8 cellular contexts compared by ENCODE assay signal in genomic region chr14:77052281-77053044, GRCh38. TPM values are rescaled to one million over a fixed set of nuclear protein-coding genes. Genes with fewer than 3 reads are reported as not detected.
A peak's percentile ranks its signal among the peaks of the same experiment; 100 is the strongest.
DNase-seq lines count a peak whose midpoint lies in the region; ATAC-seq, FAIRE-seq and TF ChIP-seq lines count a peak whose summit lies in the region.

No MANE protein-coding gene starts in this region.

- H3K9me3 ChIP-seq in mammary epithelial cell (replicated peaks; ENCODE audit: insufficient read depth, low read length) = no peaks in the 10 kb centered on the region
- no peaks in the 10 kb centered on the region for H3K9me3 ChIP-seq in mucosa of rectum (ENCODE audit: control insufficient read depth in 2 of 2, low read length in 2 of 2)
- no peaks in the 10 kb centered on the region for H3K9me3 ChIP-seq in suprapubic skin
- no peaks in the 10 kb centered on the region for H3K9me3 ChIP-seq in kidney (ENCODE audit: control insufficient read depth in 1 of 2, low read length in 2 of 2)
- H3K9me3 ChIP-seq in CD8-positive, alpha-beta memory T cell (ENCODE audit: low read length) = no peaks in the 10 kb centered on the region

- H3K9me3 Mint-ChIP-seq in CD8-positive, alpha-beta memory T cell = no peaks in the 10 kb centered on the region

- no peak for TF ChIP-seq POLR2A in suprapubic skin (IDR thresholded peaks at IDR 0.05)

- CTCF ChIA-PET in mammary epithelial cell (lab: Charles Lee; ENCODE audit: low non-redundant PET) = interaction anchor here (0.5 to 0.6 kb wide), 2 partner anchors 22 to 24 kb away, joined by 3 to 5 read pairs; no protein-coding TSS in a partner anchor
- CTCF ChIA-PET in CD8-positive, alpha-beta memory T cell (lab: Charles Lee) = interaction anchor here (0.7 to 10.7 kb wide), 20 partner anchors 8 to 179 kb away, joined by 3 to 136 read pairs (median 6); partner anchors contain the start of gene IRF2BPL

- H4K20me1 ChIP-seq in mammary epithelial cell (ENCODE audit: insufficient read depth, low read length) = no peaks in the 10 kb centered on the region

- no peaks in the 10 kb centered on the region for H3K79me2 ChIP-seq in mammary epithelial cell (ENCODE audit: insufficient read depth, low read length)

- H3K27ac ChIP-seq in mammary epithelial cell (ENCODE audit: insufficient read depth, low read depth, low read length) = no peak overlapping the region
- H3K27ac ChIP-seq in mucosa of rectum (ENCODE audit: low read depth in 2 of 2, low read length in 2 of 2) = peak overlapping the region; percentile 19 to 32
- peak overlapping the region; percentile 75 for H3K27ac ChIP-seq in suprapubic skin
- no peak overlapping the region for H3K27ac ChIP-seq in kidney (ENCODE audit: low read depth in 2 of 2, low read length in 2 of 2)
- no peak overlapping the region for H3K27ac ChIP-seq in CD8-positive, alpha-beta memory T cell (ENCODE audit: low read depth, low read length)

- H3K36me3 Mint-ChIP-seq in CD8-positive, alpha-beta memory T cell = no peaks in the 10 kb centered on the region

- DNase-seq in NCI-H2107 treated with DMSO at 0.1 percent for 48 hours (lab: John Stamatoyannopoulos, UW; ENCODE audit: unreplicated experiment) (peak; percentile 77), NCI-H2107 (lab: John Stamatoyannopoulos, UW) (no peak), mammary epithelial cell (no peak), suprapubic skin (ENCODE audit: low spot score in 2 of 2) (no peak), kidney (no peak)
- no peak for DNase-seq in CD8-positive, alpha-beta memory T cell

- intact Hi-C loops in mammary epithelial cell (cut with micrococcal nuclease) (loop anchor here (1.0 kb wide), 6 partner anchors 19 to 176 kb away; partner anchors contain the start of gene IRF2BPL), kidney (cut with DNase I) (loop anchor here (5.0 kb wide), 1 partner anchor 140 kb away; no protein-coding TSS in a partner anchor)

- dilution Hi-C loops in mammary epithelial cell (cut with HindIII; ENCODE audit: low sequenced_read_pairs) = loop anchor here (10.0 kb wide), 1 partner anchor 168 kb away; no protein-coding TSS in a partner anchor

- no peaks in the 10 kb centered on the region for H3K27me3 ChIP-seq in mammary epithelial cell (ENCODE audit: insufficient read depth, low read length)
- H3K27me3 ChIP-seq in mucosa of rectum (ENCODE audit: control insufficient read depth in 2 of 2, insufficient read depth in 2 of 2, low read length in 2 of 2) = no peaks in the 10 kb centered on the region
- no peaks in the 10 kb centered on the region for H3K27me3 ChIP-seq in suprapubic skin
- H3K27me3 ChIP-seq in CD8-positive, alpha-beta memory T cell (ENCODE audit: insufficient read depth, low read length, poor library complexity, severe bottlenecking) = no peaks in the 10 kb centered on the region

- H3K4me1 ChIP-seq in mammary epithelial cell (ENCODE audit: insufficient read depth, low read length) (peaks cover 14% of the 10 kb centered on the region), mucosa of rectum (ENCODE audit: control insufficient read depth in 2 of 2, insufficient read depth in 2 of 2, low read length in 2 of 2) (peaks cover 5 to 13% of the 10 kb centered on the region in 2 donors), suprapubic skin (peaks cover 34% of the 10 kb centered on the region), kidney (ENCODE audit: control insufficient read depth in 1 of 2, insufficient read depth in 1 of 2, low read depth in 1 of 2, low read length in 2 of 2) (peaks cover 0 to 3% of the 10 kb centered on the region in 2 donors)
- H3K4me1 ChIP-seq in CD8-positive, alpha-beta memory T cell (ENCODE audit: insufficient read depth, low read length) = peaks cover 9% of the 10 kb centered on the region

- H3K27ac Mint-ChIP-seq in CD8-positive, alpha-beta memory T cell = peak overlapping the region in 2 of 8 donors; percentile 56 to 76

- POLR2A ChIA-PET in CD8-positive, alpha-beta memory T cell (lab: Charles Lee) = no interaction called here

- peak overlapping the region; percentile 51 for H2AFZ ChIP-seq in mammary epithelial cell (ENCODE audit: low read depth, low read length)

- no peak for TF ChIP-seq EP300 in suprapubic skin (IDR thresholded peaks at IDR 0.05)

- in situ Hi-C loops in mammary epithelial cell (cut with MboI; ENCODE audit: low sequenced_read_pairs in 2 of 2) = no loop called here

- no peak overlapping the region for H3K4me3 ChIP-seq in mammary epithelial cell (replicated peaks in 1 of 3; ENCODE audit: insufficient read depth in 1 of 3, low read depth in 2 of 3, low read length in 3 of 3)
- no peak overlapping the region for H3K4me3 ChIP-seq in mucosa of rectum (ENCODE audit: low read length in 2 of 2)
- no peak overlapping the region for H3K4me3 ChIP-seq in suprapubic skin
- H3K4me3 ChIP-seq in kidney (ENCODE audit: low read length in 2 of 2) = no peak overlapping the region
- no peak overlapping the region for H3K4me3 ChIP-seq in CD8-positive, alpha-beta memory T cell (ENCODE audit: low read length)

- WGBS in mammary epithelial cell (ENCODE audit: low coverage, missing lambda C conversion rate) = 49% methylated on average over 7 of the region's 8 CpGs
- 53% methylated on average over 6 of the region's 8 CpGs for WGBS in suprapubic skin

- no peak overlapping the region for H3K4me3 Mint-ChIP-seq in CD8-positive, alpha-beta memory T cell

- no peak for ATAC-seq in HG03135 (IDR thresholded peaks at IDR 0.05; ENCODE audit: unreplicated experiment)

- peaks cover 4 to 17% (median 15%) of the 10 kb centered on the region in 3 donors for H3K4me1 Mint-ChIP-seq in CD8-positive, alpha-beta memory T cell

- no peak overlapping the region for H3K9ac ChIP-seq in mammary epithelial cell (ENCODE audit: insufficient read depth, low read length)
- peak overlapping the region; percentile 0 to 9 for H3K9ac ChIP-seq in mucosa of rectum (ENCODE audit: low read depth in 1 of 2, low read length in 2 of 2)
- no peak overlapping the region for H3K9ac ChIP-seq in kidney (ENCODE audit: low read length in 2 of 2)

- H3K27me3 Mint-ChIP-seq in CD8-positive, alpha-beta memory T cell = no peaks in the 10 kb centered on the region

- H3K4me2 ChIP-seq in mammary epithelial cell (ENCODE audit: insufficient read depth, low read depth, low read length) = no peak overlapping the region

- no peak for FAIRE-seq in kidney (lab: Jason Lieb, UNC)

- no TSS peak for BruUV-seq in mammary epithelial cell (replicated peaks; lab: Mats Ljungman, UMichigan)

- H3K36me3 ChIP-seq in mammary epithelial cell (ENCODE audit: insufficient read depth, low read length) = no peaks in the 10 kb centered on the region
- no peaks in the 10 kb centered on the region for H3K36me3 ChIP-seq in mucosa of rectum (ENCODE audit: control insufficient read depth in 2 of 2, insufficient read depth in 2 of 2, low read length in 2 of 2)
- no peaks in the 10 kb centered on the region for H3K36me3 ChIP-seq in suprapubic skin
- H3K36me3 ChIP-seq in kidney (ENCODE audit: control insufficient read depth in 1 of 2, insufficient read depth in 2 of 2, low read length in 2 of 2) = no peaks in the 10 kb centered on the region
- no peaks in the 10 kb centered on the region for H3K36me3 ChIP-seq in CD8-positive, alpha-beta memory T cell (ENCODE audit: insufficient read depth, low read length)

- TF ChIP-seq CTCF in mammary epithelial cell (conservative IDR thresholded peaks at IDR 0.05 in 1 of 2, IDR thresholded peaks at IDR 0.05 in 1 of 2; ENCODE audit: extremely low read depth in 1 of 2, insufficient read depth in 1 of 2, low read depth in 1 of 2, low read length in 2 of 2) = no peak
- TF ChIP-seq CTCF in suprapubic skin (IDR thresholded peaks at IDR 0.05) = no peak
- no peak for TF ChIP-seq CTCF in kidney (IDR thresholded peaks at IDR 0.05; ENCODE audit: borderline replicate concordance, extremely low read depth, insufficient read depth)

RNA-seq across cellular contexts. Expression of gene IRF2BPL, which starts 24.0 kb away (rescaled TPM):
- total RNA-seq in mammary epithelial cell (10 to 100 TPM; 41.3 to 49.4 TPM), suprapubic skin (10 to 100 TPM; 44.7 to 72.7 (median 65.6) TPM), kidney (97.1 TPM)
- polyA plus RNA-seq in mammary epithelial cell (14.0 TPM), kidney (ENCODE audit: insufficient read depth, low read depth, low replicate concordance) (15.7 TPM)
- polyA minus RNA-seq in mammary epithelial cell = 13.7 TPM
- 10 to 100 TPM; 25.6 to 27.2 TPM for total RNA-seq in CD8-positive, alpha-beta memory T cell
- 3.7 TPM for polyA plus RNA-seq in CD8-positive, alpha-beta memory T cell

RNA-seq across cellular contexts. Expression of gene CIPC, which starts 45.6 kb away (rescaled TPM):
- 10 to 100 TPM; 11.6 to 30.2 TPM for total RNA-seq in mammary epithelial cell
- 9.9 TPM for polyA plus RNA-seq in mammary epithelial cell
- polyA minus RNA-seq in mammary epithelial cell = 14.5 TPM
- total RNA-seq in suprapubic skin = 10 to 100 TPM; 47.2 to 79.0 (median 53.9) TPM
- total RNA-seq in kidney = 23.5 TPM
- 12.8 TPM for polyA plus RNA-seq in kidney (ENCODE audit: insufficient read depth, low read depth, low replicate concordance)
- total RNA-seq in CD8-positive, alpha-beta memory T cell = 10 to 100 TPM; 10.5 to 12.7 TPM
- 6.2 TPM for polyA plus RNA-seq in CD8-positive, alpha-beta memory T cell

Comparison
In these comparisons a context has a peak if more than half of its experiments do, and no peak if none do; other contexts are left out.
1. H3K27ac ChIP-seq: peak in mucosa of rectum (2 of 2) and suprapubic skin (single experiment); none in mammary epithelial cell (single experiment), kidney (0 of 2) and CD8-positive, alpha-beta memory T cell (single experiment).
2. H3K9ac ChIP-seq: peak in mucosa of rectum (2 of 2); none in mammary epithelial cell (single experiment) and kidney (0 of 2).